In genomic region chr17:48586355-48586924, GRCh38 we compare ENCODE assay signal across 1 cellular context.
TF ChIP-seq lines count a peak whose summit lies in the region.

No MANE protein-coding gene starts in this region.

TF ChIP-seq in K562, 482 proteins besides CTCF, POLR2A, EP300 and RAD21:
- TF ChIP-seq NR3C1 (CRISPR knock-in tag; IDR thresholded peaks at IDR 0.05): no peak
- TF ChIP-seq ZBTB33 (CRISPR knock-in tag; IDR thresholded peaks at IDR 0.05): peak; percentile 67
TF ChIP-seq in K562: peak in this region for 1.
